27 cellular contexts compared by ENCODE assay signal in the genomic region with DNA sequence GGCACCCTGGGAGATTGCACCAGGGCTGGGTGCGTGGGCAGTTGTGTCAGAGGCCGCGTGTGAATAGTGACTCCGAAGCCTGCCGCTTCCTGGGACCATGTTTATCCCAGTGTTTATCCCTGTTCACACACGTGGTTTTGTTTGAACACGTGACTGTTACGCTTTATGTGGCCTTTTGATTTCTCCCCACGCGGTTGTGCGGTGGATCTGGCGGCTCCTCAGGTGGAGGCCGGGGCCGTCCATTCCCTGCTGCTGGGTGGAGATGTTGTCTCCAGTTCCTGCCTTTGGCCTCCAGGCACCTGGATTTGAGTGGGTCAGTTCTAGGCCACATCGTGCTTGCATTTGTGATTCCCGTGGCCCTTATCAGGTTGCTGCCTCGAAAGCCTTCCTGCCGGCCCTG. TPM values are rescaled to one million over a fixed set of nuclear protein-coding genes. Genes with fewer than 3 reads are reported as not detected.
DNase-seq lines count a peak whose midpoint lies in the region; ATAC-seq, FAIRE-seq and TF ChIP-seq lines count a peak whose summit lies in the region.
"Had no signal": no experiment of that assay in that cellular context is flagged by ENCODE, and none has a peak within 500 bp of the region (broad histone marks: within the 10 kb centered on the region; RNA-seq: fewer than 3 reads in every experiment).

No MANE protein-coding gene starts in this region.

- H3K36me3 ChIP-seq in bronchial epithelial cell (ENCODE audit: control insufficient read depth, insufficient read depth, low read length): peaks cover 20% of the 10 kb centered on the region
- H3K36me3 ChIP-seq in sigmoid colon: peaks cover 22 to 78% (median 35%) of the 10 kb centered on the region in 4 donors

- H3K27ac Mint-ChIP-seq in activated T-cell treated with anti-CD3 and anti-CD28 coated beads, Interleukin-2, amount 50 U/mL, for 24 hours: no peak overlapping the region
- H3K27ac Mint-ChIP-seq in CD14-positive monocyte: peak overlapping the region in 1 of 7 donors; percentile 38

- TF ChIP-seq CTCF in CD14-positive monocyte (IDR thresholded peaks at IDR 0.05) (no peak), bronchial epithelial cell (IDR thresholded peaks at IDR 0.05; ENCODE audit: insufficient read depth, low read length, severe bottlenecking) (no peak), sigmoid colon (IDR thresholded peaks at IDR 0.05) (no peak)

- no peaks in the 10 kb centered on the region for H3K4me1 Mint-ChIP-seq in activated T-cell treated with anti-CD3 and anti-CD28 coated beads, Interleukin-2, amount 50 U/mL, for 24 hours (ENCODE audit: low read depth)
- H3K4me1 Mint-ChIP-seq in CD14-positive monocyte: no peaks in the 10 kb centered on the region

- H3K27me3 ChIP-seq in bronchial epithelial cell (ENCODE audit: control insufficient read depth, insufficient read depth, low read length): no peaks in the 10 kb centered on the region
- no peaks in the 10 kb centered on the region for H3K27me3 ChIP-seq in sigmoid colon
- H3K27me3 ChIP-seq: Peyer's patch, SJSA1 had no signal

- no peaks in the 10 kb centered on the region for H3K9me3 Mint-ChIP-seq in activated T-cell treated with anti-CD3 and anti-CD28 coated beads, Interleukin-2, amount 50 U/mL, for 24 hours
- H3K9me3 Mint-ChIP-seq in CD14-positive monocyte: no peaks in the 10 kb centered on the region
- H3K9me3 Mint-ChIP-seq: CD8-positive, alpha-beta memory T cell had no signal

- no peak overlapping the region for H3K4me3 ChIP-seq in bronchial epithelial cell (ENCODE audit: low read depth, low read length)
- no peak overlapping the region for H3K4me3 ChIP-seq in sigmoid colon
- H3K4me3 ChIP-seq: GM23248, Peyer's patch, SJSA1 had no signal

- H3K27ac ChIP-seq in sigmoid colon: no peak overlapping the region
- H3K27ac ChIP-seq: GM23248, HL-60, Peyer's patch, SJSA1 had no signal

- peak; percentile 19 for DNase-seq in activated T-cell treated with anti-CD3 and anti-CD28 coated beads, Interleukin-2, amount 50 U/mL, for 24 hours
- DNase-seq in activated T-cell treated with anti-CD3 and anti-CD28 coated beads for 4 hours (no peak), CD14-positive monocyte (ENCODE audit: low spot score) (peak; percentile 10), bronchial epithelial cell (ENCODE audit: low read depth) (no peak), sigmoid colon (peak; percentile 35)
- no peak for DNase-seq in stimulated activated CD4-positive, alpha-beta T cell treated with anti-CD3 and anti-CD28 coated beads, Interleukin-4, amount 100 ng/mL, for 1 hour
- DNase-seq: 8988T, AML-193, C1 segment of cervical spinal cord, Calu3, DMS153, GM23248, HCEC 1CT, KG1, NCI-H1105, NCI-H1694, NCI-H2081, NCI-H2171, NCI-H345, NCI-H524, Peyer's patch had no signal

- H3K4me1 ChIP-seq in sigmoid colon: no peaks in the 10 kb centered on the region
- H3K4me1 ChIP-seq: Peyer's patch, SJSA1 had no signal

- peak; percentile 43 for FAIRE-seq in bronchial epithelial cell (lab: Jason Lieb, UNC)
- FAIRE-seq: GM12891 had no signal

- peaks cover 100% of the 10 kb centered on the region for H3K36me3 Mint-ChIP-seq in activated T-cell treated with anti-CD3 and anti-CD28 coated beads, Interleukin-2, amount 50 U/mL, for 24 hours (ENCODE audit: low read depth)
- H3K36me3 Mint-ChIP-seq in CD14-positive monocyte: peaks cover 76 to 98% of the 10 kb centered on the region in 2 donors

- no peak for TF ChIP-seq EP300 in sigmoid colon (IDR thresholded peaks at IDR 0.05)

- ATAC-seq in HG03097 (IDR thresholded peaks at IDR 0.05; ENCODE audit: low FRiP score, unreplicated experiment): no peak
- ATAC-seq: Right ventricle myocardium inferior had no signal

- no peak for TF ChIP-seq POLR2A in sigmoid colon (IDR thresholded peaks at IDR 0.05)

- no peaks in the 10 kb centered on the region for H3K9me3 ChIP-seq in sigmoid colon
- H3K9me3 ChIP-seq: Peyer's patch, SJSA1 had no signal

- 94 to 96% methylated on average over 18 of the region's 18 CpGs for WGBS in sigmoid colon, 2 donors

- H3K4me3 Mint-ChIP-seq in activated T-cell treated with anti-CD3 and anti-CD28 coated beads, Interleukin-2, amount 50 U/mL, for 24 hours: no peak overlapping the region
- H3K4me3 Mint-ChIP-seq in CD14-positive monocyte: no peak overlapping the region
- H3K4me3 Mint-ChIP-seq: CD8-positive, alpha-beta memory T cell had no signal

- intact Hi-C loops in CD14-positive monocyte (cut with micrococcal nuclease): no loop called here
- intact Hi-C loops in sigmoid colon (cut with DNase I): no loop called here

- no peaks in the 10 kb centered on the region for H3K27me3 Mint-ChIP-seq in activated T-cell treated with anti-CD3 and anti-CD28 coated beads, Interleukin-2, amount 50 U/mL, for 24 hours
- H3K27me3 Mint-ChIP-seq in CD14-positive monocyte (ENCODE audit: low read depth in 3 of 3): peaks cover 0 to 4% (median 2%) of the 10 kb centered on the region in 3 donors
- H3K27me3 Mint-ChIP-seq: CD8-positive, alpha-beta memory T cell had no signal

RNA-seq across cellular contexts. Expression of gene NELFA, which starts 35.1 kb away (rescaled TPM):
- 10 to 100 TPM; 10.0 to 10.5 TPM for polyA plus RNA-seq in CD14-positive monocyte
- total RNA-seq in bronchial epithelial cell: 14.7 and 17.9 TPM in 2 replicates
- 10 to 100 TPM; 14.3 to 19.3 (median 17.1) TPM for total RNA-seq in sigmoid colon
- polyA plus RNA-seq in sigmoid colon: 10 to 100 TPM; 13.8 to 27.4 (median 15.3) TPM

Comparison
In these comparisons a context has a peak if more than half of its experiments do, and no peak if none do; other contexts are left out.
1. DNase-seq: peak in activated T-cell treated with anti-CD3 and anti-CD28 coated beads, Interleukin-2, amount 50 U/mL, for 24 hours (single experiment), CD14-positive monocyte (single experiment) and sigmoid colon (single experiment); none in activated T-cell treated with anti-CD3 and anti-CD28 coated beads for 4 hours (single experiment), bronchial epithelial cell (single experiment) and stimulated activated CD4-positive, alpha-beta T cell treated with anti-CD3 and anti-CD28 coated beads, Interleukin-4, amount 100 ng/mL, for 1 hour (single experiment).